8 cellular contexts compared by ENCODE assay signal in genomic region chr18:10560457-10561045, GRCh38. TPM values are rescaled to one million over a fixed set of nuclear protein-coding genes. Genes with fewer than 3 reads are reported as not detected.
DNase-seq lines count a peak whose midpoint lies in the region; ATAC-seq, FAIRE-seq and TF ChIP-seq lines count a peak whose summit lies in the region.

No MANE protein-coding gene starts in this region.

- CTCF ChIA-PET in HCT116 (lab: Charles Lee): interaction anchor here (0.7 to 3.5 kb wide), 12 partner anchors 10 to 993 kb away, joined by 3 to 34 read pairs (median 4); no protein-coding TSS in a partner anchor

- FAIRE-seq in keratinocyte (lab: Jason Lieb, UNC): no peak

- POLR2A ChIA-PET in HCT116 (lab: Charles Lee): no interaction called here

- no peaks in the 10 kb centered on the region for H3K36me3 ChIP-seq in HCT116 (ENCODE audit: control insufficient read depth in 1 of 2, insufficient read depth in 2 of 2, low read length in 2 of 2)
- peaks cover 0 to under 1% of the 10 kb centered on the region in 2 experiments for H3K36me3 ChIP-seq in keratinocyte (ENCODE audit: control insufficient read depth in 2 of 2, extremely low read depth in 1 of 2, insufficient read depth in 2 of 2, low read length in 2 of 2)

- H3K9me3 ChIP-seq in HCT116 (ENCODE audit: control insufficient read depth in 1 of 2, insufficient read depth in 1 of 2, low read depth in 1 of 2, low read length in 2 of 2): no peaks in the 10 kb centered on the region
- H3K9me3 ChIP-seq in keratinocyte (ENCODE audit: control insufficient read depth, low read depth, low read length): no peaks in the 10 kb centered on the region

- no peaks in the 10 kb centered on the region for H3K9me2 ChIP-seq in HCT116 (ENCODE audit: insufficient read depth)

- H3K79me2 ChIP-seq in HCT116 (ENCODE audit: insufficient read depth, low read length): no peaks in the 10 kb centered on the region
- H3K79me2 ChIP-seq in keratinocyte (ENCODE audit: control insufficient read depth, insufficient read depth, low read length): no peaks in the 10 kb centered on the region

- H3K4me1 ChIP-seq in HCT116 (ENCODE audit: control insufficient read depth in 1 of 2, insufficient read depth in 2 of 2, low read length in 2 of 2) (no peaks in the 10 kb centered on the region), keratinocyte (ENCODE audit: control insufficient read depth, extremely low read depth, insufficient read depth, low read length) (peaks cover 31% of the 10 kb centered on the region)

- no TSS peak for BruUV-seq in HCT116 (replicated peaks; lab: Mats Ljungman, UMichigan)

- no peak overlapping the region for H3K4me2 ChIP-seq in HCT116 (ENCODE audit: low read length)
- peak overlapping the region; percentile 40 for H3K4me2 ChIP-seq in keratinocyte (ENCODE audit: control insufficient read depth, extremely low read depth, insufficient read depth, low read depth, low read length)

- H3K27me3 ChIP-seq in HCT116 (ENCODE audit: insufficient read depth, low read length) (no peaks in the 10 kb centered on the region), keratinocyte (ENCODE audit: control insufficient read depth, extremely low read depth, insufficient read depth, low read length) (no peaks in the 10 kb centered on the region)

- H3K27ac ChIP-seq in HCT116 (ENCODE audit: low read depth, low read length) (no peak overlapping the region), VCaP (peak overlapping the region; percentile 55; the same call in 1 of the 2 replicates), keratinocyte (ENCODE audit: control insufficient read depth, insufficient read depth, low read length) (no peak overlapping the region)

- H3K9me1 ChIP-seq in keratinocyte (ENCODE audit: control insufficient read depth, extremely low read depth, insufficient read depth, low read length): no peaks in the 10 kb centered on the region

- H2AFZ ChIP-seq in HCT116 (ENCODE audit: low read depth, low read length, poor library complexity, severe bottlenecking): no peak overlapping the region
- no peak overlapping the region for H2AFZ ChIP-seq in keratinocyte (ENCODE audit: control insufficient read depth, low read length)

- TF ChIP-seq RAD21 in HCT116 (IDR thresholded peaks at IDR 0.05; ENCODE audit: low read depth): peak; percentile 61

- no peak overlapping the region for H3K4me3 ChIP-seq in HCT116 (replicated peaks in 1 of 2; ENCODE audit: low read depth in 1 of 2, low read length in 2 of 2)
- H3K4me3 ChIP-seq in cardiac fibroblast (replicated peaks in 1 of 2; ENCODE audit: low read depth in 2 of 2, low read length in 2 of 2): peak overlapping the region; percentile 14 to 19
- no peak overlapping the region for H3K4me3 ChIP-seq in keratinocyte (ENCODE audit: control insufficient read depth in 2 of 3, extremely low read depth in 1 of 3, insufficient read depth in 2 of 3, low read depth in 1 of 3, low read length in 3 of 3)

- no peak for TF ChIP-seq POLR2A in HCT116 (IDR thresholded peaks at IDR 0.05; ENCODE audit: borderline replicate concordance, extremely low read depth, insufficient read depth, insufficient read length)

- DNase-seq in DMS79 (lab: John Stamatoyannopoulos, UW) (peak; percentile 14), HCT116 (ENCODE audit: low read depth, low spot score) (peak; percentile 36), NCI-H1694 (lab: John Stamatoyannopoulos, UW) (peak; percentile 59), cardiac fibroblast (ENCODE audit: low read depth in 2 of 2) (peak; percentile 82 to 85), keratinocyte (ENCODE audit: low read depth, low spot score) (peak; percentile 23)
- DNase-seq in stimulated activated CD4-positive, alpha-beta T cell treated with anti-CD3 and anti-CD28 coated beads, Interleukin-12 subunit alpha, Interleukin-12 subunit beta, amount 100 ng/mL, for 24 hours (ENCODE audit: low read depth in 2 of 2): peak; percentile 24 to 67

- TF ChIP-seq CTCF in HCT116 (IDR thresholded peaks at IDR 0.05 in 2 of 3, conservative IDR thresholded peaks at IDR 0.05 in 1 of 3; ENCODE audit: borderline replicate concordance in 1 of 3, insufficient read depth in 1 of 3, low read depth in 2 of 3, low read length in 2 of 3) (peak; percentile 41 to 79 (median 72); a peak in 5 of 6 replicates), VCaP (conservative IDR thresholded peaks at IDR 0.05) (peak; percentile 86), cardiac fibroblast (IDR thresholded peaks at IDR 0.05; ENCODE audit: low read depth, low read length) (peak; percentile 79), keratinocyte (optimal IDR thresholded peaks at IDR 0.05 in 1 of 3, IDR thresholded peaks at IDR 0.05 in 1 of 3, conservative IDR thresholded peaks at IDR 0.05 in 1 of 3; ENCODE audit: extremely low read depth in 1 of 3, insufficient read depth in 2 of 3, low read length in 3 of 3) (peak; percentile 60 to 77 (median 70))

- H4K20me1 ChIP-seq in HCT116 (ENCODE audit: insufficient read depth): no peaks in the 10 kb centered on the region
- H4K20me1 ChIP-seq in keratinocyte (ENCODE audit: control insufficient read depth, extremely low read depth, insufficient read depth, low read length): peaks cover 2% of the 10 kb centered on the region

- peak; percentile 83 for ATAC-seq in HCT116
- ATAC-seq in HG03025 (IDR thresholded peaks at IDR 0.05; ENCODE audit: low FRiP score, unreplicated experiment): no peak

- RAD21 ChIA-PET in HCT116 (lab: Charles Lee; ENCODE audit: low non-redundant PET in 1 of 2, low total read pairs in 2 of 2, uncharacterized antibody in 2 of 2, unreplicated experiment in 2 of 2): interaction anchor here in 1 of 2 experiments (0.7 kb wide), 1 partner anchor 137 kb away, joined by 4 read pairs; no protein-coding TSS in a partner anchor

- dilution Hi-C loops in keratinocyte (cut with MboI; ENCODE audit: extremely low pct_ligation_motif_present, low sequenced_read_pairs): no loop called here

- H3K9ac ChIP-seq in HCT116 (ENCODE audit: low read length): no peak overlapping the region
- no peak overlapping the region for H3K9ac ChIP-seq in keratinocyte (ENCODE audit: control insufficient read depth, extremely low read depth, insufficient read depth, low read length)

- intact Hi-C loops in HCT116 (cut with micrococcal nuclease): loop anchor here (1.0 to 5.0 kb wide), 5 partner anchors 152 to 992 kb away; no protein-coding TSS in a partner anchor

TF ChIP-seq in HCT116, 20 proteins besides CTCF, POLR2A, EP300 and RAD21 (continues in another document):
- TF ChIP-seq SIN3A (IDR thresholded peaks at IDR 0.05; ENCODE audit: low read depth) (no peak), JUND (IDR thresholded peaks at IDR 0.05) (no peak), EGR1 (IDR thresholded peaks at IDR 0.05; ENCODE audit: low read depth) (no peak), POLR2AphosphoS5 (IDR thresholded peaks at IDR 0.05; ENCODE audit: low read depth, low read length) (no peak), CBX3 (IDR thresholded peaks at IDR 0.05; ENCODE audit: low read depth) (no peak), ZBTB33 (IDR thresholded peaks at IDR 0.05; ENCODE audit: extremely low read depth, insufficient replicate concordance, low read length) (no peak), SP1 (IDR thresholded peaks at IDR 0.05; ENCODE audit: low read depth) (no peak), SRF (IDR thresholded peaks at IDR 0.05; ENCODE audit: low read depth) (no peak), CEBPB (IDR thresholded peaks at IDR 0.05; ENCODE audit: low read depth) (no peak)

RNA-seq across cellular contexts. Expression of gene NAPG, which starts 34.7 kb away (rescaled TPM):
- total RNA-seq in HCT116 (2021; ENCODE audit: unreplicated experiment): 28.0 TPM
- 12.9 and 14.2 TPM in 2 replicates for polyA plus RNA-seq in HCT116 (2012)
- polyA plus RNA-seq in keratinocyte: 19.8 to 30.8 TPM (median 22.8 TPM) in 3 replicates
- 19.1 TPM for polyA plus RNA-seq in keratinocyte (2011; ENCODE audit: low read depth)
- 12.7 and 23.7 TPM in 2 replicates for polyA plus RNA-seq in keratinocyte (2011; cell fraction: cytosol; rRNA removed)
- 27.7 and 33.9 TPM in 2 replicates for polyA plus RNA-seq in keratinocyte (2011; cell fraction: nucleus; rRNA removed)
- polyA plus RNA-seq in keratinocyte (2012; ENCODE audit: low replicate concordance): 16.2 and 19.5 TPM in 2 replicates
- polyA minus RNA-seq in keratinocyte: 9.9 to 23.5 TPM (median 12.2 TPM) in 3 replicates
- 10.7 TPM for polyA minus RNA-seq in keratinocyte (2011; cell fraction: cytosol; rRNA and poly(A)+ RNA removed)
- 9.4 and 21.6 TPM in 2 replicates for polyA minus RNA-seq in keratinocyte (2011; cell fraction: nucleus; rRNA and poly(A)+ RNA removed)

Comparison
In these comparisons a context has a peak if more than half of its experiments do, and no peak if none do; other contexts are left out.
1. DNase-seq: peak in every context shown above with its lines; median percentile 84 in cardiac fibroblast; 59 in NCI-H1694; 46 in stimulated activated CD4-positive, alpha-beta T cell treated with anti-CD3 and anti-CD28 coated beads, Interleukin-12 subunit alpha, Interleukin-12 subunit beta, amount 100 ng/mL, for 24 hours; 36 in HCT116; 23 in keratinocyte; 14 in DMS79.
2. H3K4me3 ChIP-seq: peak in cardiac fibroblast (2 of 2); none in HCT116 (0 of 2) and keratinocyte (0 of 3).
3. Peak in every context shown above with its lines, with median percentiles within 50 percentile points of each other: CTCF ChIP-seq.